Comparison of ENCODE assay signal across 8 cellular contexts in the genomic region with DNA sequence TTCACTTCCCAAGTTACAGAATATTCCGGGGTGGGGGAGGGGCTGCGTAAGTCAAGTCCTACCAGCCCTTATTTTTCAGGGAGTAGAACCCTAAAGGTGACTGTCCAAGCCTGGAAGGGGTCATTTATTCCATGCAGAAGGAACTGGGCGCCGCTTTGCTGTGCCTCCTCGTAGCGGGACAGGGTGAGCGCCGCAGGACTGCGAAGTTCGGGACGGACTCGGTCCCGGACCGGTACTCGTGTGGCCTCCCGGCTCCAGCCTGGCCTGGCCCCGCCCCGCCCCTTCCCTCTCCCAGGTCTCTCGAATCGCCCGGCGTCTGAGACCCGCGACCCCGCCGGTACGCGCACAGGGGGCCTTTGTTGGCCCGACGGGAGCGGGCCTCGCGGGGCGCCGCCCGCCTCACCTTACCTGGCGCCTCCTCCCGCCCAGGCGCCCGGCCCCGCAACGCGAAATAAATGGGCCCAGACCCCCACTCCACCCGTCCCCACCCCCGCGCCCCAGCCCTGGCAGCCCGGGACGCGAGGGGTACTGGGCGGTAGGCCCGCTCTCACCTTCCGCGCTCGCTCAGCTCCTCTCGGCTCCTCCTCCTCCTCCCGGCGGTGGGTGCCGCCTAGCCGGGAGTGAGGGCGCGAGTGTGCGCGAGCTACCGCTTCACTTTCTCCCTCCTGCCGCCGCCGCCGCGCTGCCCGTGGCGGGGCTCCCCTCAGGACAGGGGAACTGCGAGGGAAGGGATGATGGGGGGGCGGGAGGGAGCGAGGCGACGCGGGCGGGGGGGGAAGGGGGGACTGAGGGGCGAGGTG. TPM values are rescaled to one million over a fixed set of nuclear protein-coding genes. Genes with fewer than 3 reads are reported as not detected.
DNase-seq lines count a peak whose midpoint lies in the region; ATAC-seq and TF ChIP-seq lines count a peak whose summit lies in the region.

No MANE protein-coding gene starts in this region.

- H3K4me3 ChIP-seq in GM06990 (replicated peaks; ENCODE audit: low read depth, low read length) = peak overlapping the region; percentile 81
- H3K4me3 ChIP-seq in gastroesophageal sphincter = peak overlapping the region; percentile 85 to 92
- H3K4me3 ChIP-seq in neutrophil (ENCODE audit: low read depth in 1 of 2, low read length in 1 of 2) = peak overlapping the region; percentile 67 to 95
- peak overlapping the region; percentile 81 for H3K4me3 ChIP-seq in thymus (ENCODE audit: low read length)

- no peaks in the 10 kb centered on the region for H3K36me3 Mint-ChIP-seq in HFFc6 (ENCODE audit: low read depth)

- H3K27me3 ChIP-seq in GM06990 (replicated peaks; ENCODE audit: control insufficient read depth, insufficient read depth, low read length) = no peaks in the 10 kb centered on the region
- no peaks in the 10 kb centered on the region for H3K27me3 ChIP-seq in gastroesophageal sphincter
- no peaks in the 10 kb centered on the region for H3K27me3 ChIP-seq in neutrophil
- H3K27me3 ChIP-seq in thymus (ENCODE audit: control insufficient read depth, insufficient read depth) = no peaks in the 10 kb centered on the region

- no peaks in the 10 kb centered on the region for H3K9me3 Mint-ChIP-seq in HFFc6

- no peaks in the 10 kb centered on the region for H3K9me3 ChIP-seq in gastroesophageal sphincter
- H3K9me3 ChIP-seq in neutrophil = no peaks in the 10 kb centered on the region
- no peaks in the 10 kb centered on the region for H3K9me3 ChIP-seq in thymus (ENCODE audit: control insufficient read depth)

- peaks cover 0 to 24% (median 0%) of the 10 kb centered on the region in 3 donors for H3K4me1 ChIP-seq in gastroesophageal sphincter
- peaks cover 29 to 54% of the 10 kb centered on the region in 2 experiments for H3K4me1 ChIP-seq in neutrophil (ENCODE audit: control insufficient read depth in 1 of 2, insufficient read depth in 1 of 2, low read depth in 1 of 2, low read length in 1 of 2)
- peaks cover 14% of the 10 kb centered on the region for H3K4me1 ChIP-seq in thymus (ENCODE audit: control insufficient read depth, insufficient read depth, low read length)

- H3K27ac ChIP-seq in gastroesophageal sphincter (peak overlapping the region; percentile 36 to 85 (median 84)), neutrophil (peak overlapping the region; percentile 96), thymus (ENCODE audit: low read depth) (peak overlapping the region; percentile 25)

- peak; percentile 61 for DNase-seq in GM06990 (ENCODE audit: extremely low read depth, insufficient read length)
- no peak for DNase-seq in HFFc6
- DNase-seq in NCI-H748 treated with DMSO at 0.1 percent for 48 hours (lab: John Stamatoyannopoulos, UW) = peak; percentile 3
- DNase-seq in activated gamma-delta T cell (lab: John Stamatoyannopoulos, UW) = peak; percentile 37
- DNase-seq in NCI-H524 treated with DMSO at 0.1 percent for 48 hours (lab: John Stamatoyannopoulos, UW) = no peak

- 7 to 13% methylated on average over 2 of the region's 79 CpGs for WGBS in gastroesophageal sphincter (ENCODE audit: low coverage in 1 of 2), 2 donors
- WGBS in thymus = 4% methylated on average over 79 of the region's 79 CpGs

- H3K27me3 Mint-ChIP-seq in HFFc6 (ENCODE audit: insufficient read depth) = peaks cover 40% of the 10 kb centered on the region

- no peak for TF ChIP-seq POLR2A in gastroesophageal sphincter (IDR thresholded peaks at IDR 0.05)

- H3K4me1 Mint-ChIP-seq in HFFc6 (ENCODE audit: low read depth) = peaks cover 6% of the 10 kb centered on the region

- peak; percentile 60 for ATAC-seq in gastroesophageal sphincter

- no peak overlapping the region for H3K27ac Mint-ChIP-seq in HFFc6

- H3K4me3 Mint-ChIP-seq in HFFc6 = peak overlapping the region; percentile 73

- TF ChIP-seq CTCF in GM06990 (IDR thresholded peaks at IDR 0.05; ENCODE audit: insufficient read depth, low read length, poor library complexity, severe bottlenecking) = no peak
- TF ChIP-seq CTCF in HFFc6 (IDR thresholded peaks at IDR 0.05) = no peak
- TF ChIP-seq CTCF in gastroesophageal sphincter (IDR thresholded peaks at IDR 0.05) = no peak
- no peak for TF ChIP-seq CTCF in neutrophil (IDR thresholded peaks at IDR 0.05)

- H3K36me3 ChIP-seq in GM06990 (ENCODE audit: control insufficient read depth, insufficient read depth, low read length) = no peaks in the 10 kb centered on the region
- H3K36me3 ChIP-seq in gastroesophageal sphincter = no peaks in the 10 kb centered on the region
- H3K36me3 ChIP-seq in neutrophil = no peaks in the 10 kb centered on the region
- H3K36me3 ChIP-seq in thymus (ENCODE audit: control insufficient read depth, insufficient read depth) = no peaks in the 10 kb centered on the region

- no peak for TF ChIP-seq EP300 in gastroesophageal sphincter (IDR thresholded peaks at IDR 0.05)

RNA-seq across cellular contexts. Expression of a gene that starts 0.7 kb away (rescaled TPM):
- 10 to 100 TPM; 41.7 to 52.2 (median 48.8) TPM for total RNA-seq in HFFc6 (2021; fragmentation: NEBNext Ultra II Directional; extraction: Animal tissue kit (Norgen Biotek cat#: 25700))
- total RNA-seq in gastroesophageal sphincter = 10 to 100 TPM; 29.8 to 48.1 (median 40.2) TPM
- polyA plus RNA-seq in thymus = 27.7 TPM

Comparison
In these comparisons a context has a peak if more than half of its experiments do, and no peak if none do; other contexts are left out.
1. DNase-seq: peak in GM06990 (single experiment), NCI-H748 treated with DMSO at 0.1 percent for 48 hours (single experiment) and activated gamma-delta T cell (single experiment); none in HFFc6 (single experiment) and NCI-H524 treated with DMSO at 0.1 percent for 48 hours (single experiment).
2. H3K27ac ChIP-seq: peak in every context shown above with its lines; median percentile 96 in neutrophil; 84 in gastroesophageal sphincter; 25 in thymus.
3. Peak in every context shown above with its lines, with median percentiles within 50 percentile points of each other: H3K4me3 ChIP-seq.